In genomic region chr6:22601941-22602340, GRCh38 we compare ENCODE assay signal across 25 cellular contexts.
"Had no signal": no experiment of that assay in that cellular context is flagged by ENCODE, and none has a peak within 500 bp of the region (broad histone marks: within the 10 kb centered on the region; RNA-seq: fewer than 3 reads in every experiment).

No MANE protein-coding gene starts in this region.

- H3K4me1 Mint-ChIP-seq: immature natural killer cell; stimulated activated memory B cell treated with anti-CD40 and anti-IgM and Interleukin-4, amounts not matched to agents 10 μg/mL and 1 μg/mL and 100 μg/mL, for 72 hours; stimulated activated naive CD8-positive, alpha-beta T cell treated with anti-CD3 and anti-CD28 coated beads, Interleukin-15, amount 100 ng/mL, for 72 hours had no signal

- H3K27me3 ChIP-seq: esophagus squamous epithelium, gastroesophageal sphincter, pancreas, spleen, testis, tibial nerve, upper lobe of right lung, vagina had no signal

- H3K9me3 ChIP-seq: esophagus squamous epithelium, gastroesophageal sphincter, pancreas, prostate gland, testis, tibial nerve, upper lobe of right lung, vagina had no signal

- H3K27me3 Mint-ChIP-seq: dendritic cell treated with granulocyte-macrophage colony-stimulating factor and Interleukin-4, amounts not matched to agents 40 ng/mL and 50 ng/mL, for 4 days; natural killer cell treated with Interleukin-12 subunit alpha and Interleukin-12 subunit beta and Interleukin-15 and Interleukin-18, amount 100 ng/mL, for 72 hours; stimulated activated memory B cell treated with anti-CD40 and anti-IgM and Interleukin-4, amounts not matched to agents 10 μg/mL and 1 μg/mL and 100 μg/mL, for 72 hours; stimulated activated naive CD8-positive, alpha-beta T cell treated with anti-CD3 and anti-CD28 coated beads, Interleukin-15, amount 100 ng/mL, for 72 hours had no signal

- H3K4me3 Mint-ChIP-seq: dendritic cell treated with granulocyte-macrophage colony-stimulating factor and Interleukin-4, amounts not matched to agents 40 ng/mL and 50 ng/mL, for 4 days; immature natural killer cell; natural killer cell treated with Interleukin-12 subunit alpha and Interleukin-12 subunit beta and Interleukin-15 and Interleukin-18, amount 100 ng/mL, for 72 hours; stimulated activated memory B cell treated with anti-CD40 and anti-IgM and Interleukin-4, amounts not matched to agents 10 μg/mL and 1 μg/mL and 100 μg/mL, for 72 hours; stimulated activated naive CD8-positive, alpha-beta T cell treated with anti-CD3 and anti-CD28 coated beads, Interleukin-15, amount 100 ng/mL, for 72 hours had no signal

- H3K4me1 ChIP-seq: esophagus squamous epithelium, pancreas, prostate gland, spleen, testis, upper lobe of right lung, vagina had no signal

- H3K36me3 Mint-ChIP-seq: immature natural killer cell; stimulated activated memory B cell treated with anti-CD40 and anti-IgM and Interleukin-4, amounts not matched to agents 10 μg/mL and 1 μg/mL and 100 μg/mL, for 72 hours had no signal

- H3K27ac Mint-ChIP-seq: dendritic cell treated with granulocyte-macrophage colony-stimulating factor and Interleukin-4, amounts not matched to agents 40 ng/mL and 50 ng/mL, for 4 days; immature natural killer cell; natural killer cell treated with Interleukin-12 subunit alpha and Interleukin-12 subunit beta and Interleukin-15 and Interleukin-18, amount 100 ng/mL, for 72 hours; stimulated activated memory B cell treated with anti-CD40 and anti-IgM and Interleukin-4, amounts not matched to agents 10 μg/mL and 1 μg/mL and 100 μg/mL, for 72 hours; stimulated activated naive CD8-positive, alpha-beta T cell treated with anti-CD3 and anti-CD28 coated beads, Interleukin-15, amount 100 ng/mL, for 72 hours had no signal

- ATAC-seq: gastroesophageal sphincter; left colon; left ventricle myocardium superior; natural killer cell treated with Interleukin-12 subunit alpha and Interleukin-12 subunit beta and Interleukin-15 and Interleukin-18, amount 100 ng/mL, for 72 hours; pancreas; sciatic nerve; stimulated activated memory B cell treated with anti-CD40 and anti-IgM and Interleukin-4, amounts not matched to agents 10 μg/mL and 1 μg/mL and 100 μg/mL, for 72 hours; stimulated activated naive CD8-positive, alpha-beta T cell treated with anti-CD3 and anti-CD28 coated beads, Interleukin-15, amount 100 ng/mL, for 72 hours; upper lobe of right lung had no signal

- DNase-seq: esophagus squamous epithelium; foreskin fibroblast; immature natural killer cell; left colon; left ventricle myocardium superior; mesenchymal stem cell; midbrain; occipital lobe; pancreas; spleen; stimulated activated CD4-positive, alpha-beta T cell treated with anti-CD3 and anti-CD28 coated beads, Interleukin-15, amount 100 ng/mL, for 24 hours; stimulated activated CD4-positive, alpha-beta T cell treated with anti-CD3 and anti-CD28 coated beads, Interleukin-1b, Interleukin-23, amount 100 ng/mL, for 48 hours; stimulated activated CD4-positive, alpha-beta T cell treated with anti-CD3 and anti-CD28 coated beads, Interleukin-4, amount 100 ng/mL, for 24 hours; stimulated activated naive CD8-positive, alpha-beta T cell treated with anti-CD3 and anti-CD28 coated beads, Interleukin-15, amount 100 ng/mL, for 72 hours; testis; upper lobe of right lung had no signal

- H3K36me3 ChIP-seq: esophagus squamous epithelium, gastroesophageal sphincter, pancreas, prostate gland, spleen, tibial nerve, upper lobe of right lung, vagina had no signal

- H3K4me3 ChIP-seq: esophagus squamous epithelium, gastroesophageal sphincter, lung, pancreas, prostate gland, spleen, testis, tibial nerve, upper lobe of right lung, vagina had no signal
